ENCODE assay signal across 13 cellular contexts in genomic region chr18:11019295-11019694, GRCh38.
DNase-seq lines count a peak whose midpoint lies in the region; ATAC-seq and TF ChIP-seq lines count a peak whose summit lies in the region.
"Had no signal": no experiment of that assay in that cellular context is flagged by ENCODE, and none has a peak within 500 bp of the region (broad histone marks: within the 10 kb centered on the region; RNA-seq: fewer than 3 reads in every experiment).

No MANE protein-coding gene starts in this region.

- no peaks in the 10 kb centered on the region for H3K27me3 ChIP-seq in esophagus muscularis mucosa

- DNase-seq in GM12865 (ENCODE audit: low read depth) (peak; percentile 30), esophagus muscularis mucosa (ENCODE audit: extremely low spot score) (peak; percentile 42), NCI-H345 treated with DMSO at 0.1 percent for 48 hours (lab: John Stamatoyannopoulos, UW; ENCODE audit: unreplicated experiment) (no peak), islet precursor cell (no peak), cortex of kidney (lab: John Stamatoyannopoulos, UW) (no peak)
- DNase-seq: Caco-2; CD4-positive, alpha-beta T cell; H9; IMR-90 had no signal

- TF ChIP-seq CTCF in GM12865 (IDR thresholded peaks at IDR 0.05; ENCODE audit: insufficient read depth, low read depth, low read length, missing control alignments), result no peak
- no peak for TF ChIP-seq CTCF in esophagus muscularis mucosa (IDR thresholded peaks at IDR 0.05)

- no peak overlapping the region for H3K27ac ChIP-seq in esophagus muscularis mucosa (replicated peaks in 1 of 4)
- H3K27ac ChIP-seq: C4-2B, HL-60 had no signal

- H3K4me1 ChIP-seq in esophagus muscularis mucosa, result peaks cover 0 to 7% (median 0%) of the 10 kb centered on the region in 4 donors
- H3K4me1 ChIP-seq: Caco-2 had no signal

- H3K4me3 ChIP-seq in GM12865 (ENCODE audit: low read depth, low read length) (no peak overlapping the region), esophagus muscularis mucosa (no peak overlapping the region)
- H3K4me3 ChIP-seq: K562 had no signal

- no peak for TF ChIP-seq EP300 in esophagus muscularis mucosa (IDR thresholded peaks at IDR 0.05)

- no peak for TF ChIP-seq POLR2A in esophagus muscularis mucosa (IDR thresholded peaks at IDR 0.05; ENCODE audit: low read depth)

- 92% methylated on average over 1 of the region's 1 CpG for WGBS in esophagus muscularis mucosa

- ATAC-seq in HG02870 (IDR thresholded peaks at IDR 0.05; ENCODE audit: unreplicated experiment), result peak; percentile 39
- ATAC-seq: K562 had no signal

- H3K9me3 ChIP-seq in esophagus muscularis mucosa, result no peaks in the 10 kb centered on the region
- H3K9me3 ChIP-seq: Caco-2 had no signal

- intact Hi-C loops in esophagus muscularis mucosa (cut with DNase I), result no loop called here

- no peaks in the 10 kb centered on the region for H3K36me3 ChIP-seq in esophagus muscularis mucosa

Comparison
In these comparisons a context has a peak if more than half of its experiments do, and no peak if none do; other contexts are left out.
1. DNase-seq: peak in GM12865 (single experiment) and esophagus muscularis mucosa (single experiment); none in NCI-H345 treated with DMSO at 0.1 percent for 48 hours (single experiment), islet precursor cell (single experiment) and cortex of kidney (single experiment).